1 cellular context compared by ENCODE assay signal in the genomic region with DNA sequence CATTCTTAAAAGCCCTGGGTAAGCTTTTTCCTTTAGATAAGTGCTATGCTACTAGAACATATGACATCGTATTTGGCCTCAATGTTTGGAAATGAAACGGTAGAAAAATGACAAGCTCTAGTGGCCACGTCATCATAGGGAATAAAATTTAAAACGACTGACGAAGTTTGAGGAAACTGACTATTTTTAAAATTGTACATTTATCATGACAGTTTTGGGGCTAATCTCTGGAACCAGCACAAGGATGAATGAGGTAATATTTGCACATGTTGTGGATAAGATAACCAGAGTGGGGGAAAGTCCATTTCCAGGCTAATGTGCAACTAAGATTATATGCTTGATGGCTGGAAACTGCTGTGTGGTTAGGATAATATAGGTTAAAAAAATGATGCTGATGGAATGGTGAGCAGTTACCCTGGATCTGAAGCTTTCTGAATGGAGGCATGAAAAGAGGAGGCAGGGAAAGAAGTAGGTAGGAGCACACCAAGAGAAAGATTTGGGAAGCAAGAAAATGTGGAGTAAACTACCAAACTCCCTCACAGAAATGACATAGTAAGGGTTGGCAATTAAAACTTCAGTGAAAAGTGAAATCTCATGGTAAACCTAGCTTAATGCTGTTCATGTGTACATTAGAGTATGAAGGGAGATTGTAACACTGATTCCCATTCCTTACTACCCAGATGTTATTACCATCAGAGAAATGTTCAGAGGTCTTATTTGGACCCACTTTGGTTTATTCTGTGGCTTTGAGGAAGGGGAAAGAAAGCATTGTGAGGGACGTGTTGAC.
TF ChIP-seq lines count a peak whose summit lies in the region.

No MANE protein-coding gene starts in this region.

TF ChIP-seq in K562, 482 proteins besides CTCF, POLR2A, EP300 and RAD21 (continued from another document and continues in another):
- TF ChIP-seq, protein P1, sequence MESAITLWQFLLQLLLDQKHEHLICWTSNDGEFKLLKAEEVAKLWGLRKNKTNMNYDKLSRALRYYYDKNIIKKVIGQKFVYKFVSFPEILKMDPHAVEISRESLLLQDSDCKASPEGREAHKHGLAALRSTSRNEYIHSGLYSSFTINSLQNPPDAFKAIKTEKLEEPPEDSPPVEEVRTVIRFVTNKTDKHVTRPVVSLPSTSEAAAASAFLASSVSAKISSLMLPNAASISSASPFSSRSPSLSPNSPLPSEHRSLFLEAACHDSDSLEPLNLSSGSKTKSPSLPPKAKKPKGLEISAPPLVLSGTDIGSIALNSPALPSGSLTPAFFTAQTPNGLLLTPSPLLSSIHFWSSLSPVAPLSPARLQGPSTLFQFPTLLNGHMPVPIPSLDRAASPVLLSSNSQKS (CRISPR knock-in tag; IDR thresholded peaks at IDR 0.05) = no peak
- TF ChIP-seq, protein P2, sequence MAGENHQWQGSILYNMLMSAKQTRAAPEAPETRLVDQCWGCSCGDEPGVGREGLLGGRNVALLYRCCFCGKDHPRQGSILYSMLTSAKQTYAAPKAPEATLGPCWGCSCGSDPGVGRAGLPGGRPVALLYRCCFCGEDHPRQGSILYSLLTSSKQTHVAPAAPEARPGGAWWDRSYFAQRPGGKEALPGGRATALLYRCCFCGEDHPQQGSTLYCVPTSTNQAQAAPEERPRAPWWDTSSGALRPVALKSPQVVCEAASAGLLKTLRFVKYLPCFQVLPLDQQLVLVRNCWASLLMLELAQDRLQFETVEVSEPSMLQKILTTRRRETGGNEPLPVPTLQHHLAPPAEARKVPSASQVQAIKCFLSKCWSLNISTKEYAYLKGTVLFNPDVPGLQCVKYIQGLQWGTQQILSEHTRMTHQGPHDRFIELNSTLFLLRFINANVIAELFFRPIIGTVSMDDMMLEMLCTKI (IDR thresholded peaks at IDR 0.05; ENCODE audit: partially characterized antibody) = no peak
- TF ChIP-seq, protein P3, sequence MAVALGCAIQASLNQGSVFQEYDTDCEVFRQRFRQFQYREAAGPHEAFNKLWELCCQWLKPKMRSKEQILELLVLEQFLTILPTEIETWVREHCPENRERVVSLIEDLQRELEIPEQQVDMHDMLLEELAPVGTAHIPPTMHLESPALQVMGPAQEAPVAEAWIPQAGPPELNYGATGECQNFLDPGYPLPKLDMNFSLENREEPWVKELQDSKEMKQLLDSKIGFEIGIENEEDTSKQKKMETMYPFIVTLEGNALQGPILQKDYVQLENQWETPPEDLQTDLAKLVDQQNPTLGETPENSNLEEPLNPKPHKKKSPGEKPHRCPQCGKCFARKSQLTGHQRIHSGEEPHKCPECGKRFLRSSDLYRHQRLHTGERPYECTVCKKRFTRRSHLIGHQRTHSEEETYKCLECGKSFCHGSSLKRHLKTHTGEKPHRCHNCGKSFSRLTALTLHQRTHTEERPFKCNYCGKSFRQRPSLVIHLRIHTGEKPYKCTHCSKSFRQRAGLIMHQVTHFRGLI (CRISPR knock-in tag; IDR thresholded peaks at IDR 0.05) = peak; percentile 39; the same call in 1 of the 2 replicates
- TF ChIP-seq ZBTB8A (IDR thresholded peaks at IDR 0.05; ENCODE audit: partially characterized antibody) (no peak), ELF1 (tag; IDR thresholded peaks at IDR 0.05) (peak; percentile 23; the same call in 1 of the 2 replicates), CEBPG (CRISPR knock-in tag; IDR thresholded peaks at IDR 0.05) (peak; percentile 81), CEBPG (tag; conservative IDR thresholded peaks at IDR 0.05 in 1 of 2, IDR thresholded peaks at IDR 0.05 in 1 of 2) (peak in 1 of 2 experiments; percentile 93; a peak in 2 of 4 replicates), ZNF766 (CRISPR knock-in tag; conservative IDR thresholded peaks at IDR 0.05) (peak; percentile 82), WHSC1 (IDR thresholded peaks at IDR 0.05; ENCODE audit: low read length) (no peak), NONO (IDR thresholded peaks at IDR 0.05; ENCODE audit: low read depth in 2 of 2, low read length in 1 of 2) (0 out of 4 replicates have a peak, but pooled peaks of 1 of the 2 experiments have one; percentile 24), GATAD2A (IDR thresholded peaks at IDR 0.05) (peak; percentile 81; the same call in 1 of the 2 replicates), SPI1 (IDR thresholded peaks at IDR 0.05; ENCODE audit: borderline replicate concordance, low read depth, low read length) (no peak), SAFB (IDR thresholded peaks at IDR 0.05; ENCODE audit: borderline replicate concordance, low read depth, low read length) (no peak), CBX8 (IDR thresholded peaks at IDR 0.05; ENCODE audit: borderline replicate concordance, extremely low read depth, low read depth, low read length, poor library complexity, severe bottlenecking) (no peak), HOXB6 (CRISPR knock-in tag; IDR thresholded peaks at IDR 0.05; ENCODE audit: borderline replicate concordance) (no peak), ZNF668 (CRISPR knock-in tag; IDR thresholded peaks at IDR 0.05) (no peak), DDX20 (tag; IDR thresholded peaks at IDR 0.05; ENCODE audit: low read depth) (no peak), PRPF4 (IDR thresholded peaks at IDR 0.05; ENCODE audit: insufficient read depth, low read depth, low read length, poor library complexity, severe bottlenecking) (no peak), ERF (CRISPR knock-in tag; IDR thresholded peaks at IDR 0.05) (0 out of 2 replicates have a peak, but pooled peaks have one; percentile 7), SREBF2 (CRISPR knock-in tag; IDR thresholded peaks at IDR 0.05) (no peak), ZNF232 (CRISPR knock-in tag; IDR thresholded peaks at IDR 0.05) (no peak)
- TF ChIP-seq, protein P4, sequence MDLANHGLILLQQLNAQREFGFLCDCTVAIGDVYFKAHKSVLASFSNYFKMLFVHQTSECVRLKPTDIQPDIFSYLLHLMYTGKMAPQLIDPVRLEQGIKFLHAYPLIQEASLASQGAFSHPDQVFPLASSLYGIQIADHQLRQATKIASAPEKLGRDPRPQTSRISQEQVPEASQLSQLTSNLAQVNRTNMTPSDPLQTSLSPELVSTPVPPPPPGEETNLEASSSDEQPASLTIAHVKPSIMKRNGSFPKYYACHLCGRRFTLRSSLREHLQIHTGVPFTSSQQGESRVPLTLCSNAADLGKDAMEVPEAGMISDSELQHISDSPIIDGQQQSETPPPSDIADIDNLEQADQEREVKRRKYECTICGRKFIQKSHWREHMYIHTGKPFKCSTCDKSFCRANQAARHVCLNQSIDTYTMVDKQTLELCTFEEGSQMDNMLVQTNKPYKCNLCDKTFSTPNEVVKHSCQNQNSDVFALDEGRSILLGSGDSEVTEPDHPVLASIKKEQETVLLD (IDR thresholded peaks at IDR 0.05) = peak; percentile 55; the same call in 1 of the 2 replicates
- TF ChIP-seq, protein P5, sequence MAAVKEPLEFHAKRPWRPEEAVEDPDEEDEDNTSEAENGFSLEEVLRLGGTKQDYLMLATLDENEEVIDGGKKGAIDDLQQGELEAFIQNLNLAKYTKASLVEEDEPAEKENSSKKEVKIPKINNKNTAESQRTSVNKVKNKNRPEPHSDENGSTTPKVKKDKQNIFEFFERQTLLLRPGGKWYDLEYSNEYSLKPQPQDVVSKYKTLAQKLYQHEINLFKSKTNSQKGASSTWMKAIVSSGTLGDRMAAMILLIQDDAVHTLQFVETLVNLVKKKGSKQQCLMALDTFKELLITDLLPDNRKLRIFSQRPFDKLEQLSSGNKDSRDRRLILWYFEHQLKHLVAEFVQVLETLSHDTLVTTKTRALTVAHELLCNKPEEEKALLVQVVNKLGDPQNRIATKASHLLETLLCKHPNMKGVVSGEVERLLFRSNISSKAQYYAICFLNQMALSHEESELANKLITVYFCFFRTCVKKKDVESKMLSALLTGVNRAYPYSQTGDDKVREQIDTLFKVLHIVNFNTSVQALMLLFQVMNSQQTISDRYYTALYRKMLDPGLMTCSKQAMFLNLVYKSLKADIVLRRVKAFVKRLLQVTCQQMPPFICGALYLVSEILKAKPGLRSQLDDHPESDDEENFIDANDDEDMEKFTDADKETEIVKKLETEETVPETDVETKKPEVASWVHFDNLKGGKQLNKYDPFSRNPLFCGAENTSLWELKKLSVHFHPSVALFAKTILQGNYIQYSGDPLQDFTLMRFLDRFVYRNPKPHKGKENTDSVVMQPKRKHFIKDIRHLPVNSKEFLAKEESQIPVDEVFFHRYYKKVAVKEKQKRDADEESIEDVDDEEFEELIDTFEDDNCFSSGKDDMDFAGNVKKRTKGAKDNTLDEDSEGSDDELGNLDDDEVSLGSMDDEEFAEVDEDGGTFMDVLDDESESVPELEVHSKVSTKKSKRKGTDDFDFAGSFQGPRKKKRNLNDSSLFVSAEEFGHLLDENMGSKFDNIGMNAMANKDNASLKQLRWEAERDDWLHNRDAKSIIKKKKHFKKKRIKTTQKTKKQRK (IDR thresholded peaks at IDR 0.05; ENCODE audit: borderline replicate concordance, low read depth, low read length) = no peak
- TF ChIP-seq, protein P6, sequence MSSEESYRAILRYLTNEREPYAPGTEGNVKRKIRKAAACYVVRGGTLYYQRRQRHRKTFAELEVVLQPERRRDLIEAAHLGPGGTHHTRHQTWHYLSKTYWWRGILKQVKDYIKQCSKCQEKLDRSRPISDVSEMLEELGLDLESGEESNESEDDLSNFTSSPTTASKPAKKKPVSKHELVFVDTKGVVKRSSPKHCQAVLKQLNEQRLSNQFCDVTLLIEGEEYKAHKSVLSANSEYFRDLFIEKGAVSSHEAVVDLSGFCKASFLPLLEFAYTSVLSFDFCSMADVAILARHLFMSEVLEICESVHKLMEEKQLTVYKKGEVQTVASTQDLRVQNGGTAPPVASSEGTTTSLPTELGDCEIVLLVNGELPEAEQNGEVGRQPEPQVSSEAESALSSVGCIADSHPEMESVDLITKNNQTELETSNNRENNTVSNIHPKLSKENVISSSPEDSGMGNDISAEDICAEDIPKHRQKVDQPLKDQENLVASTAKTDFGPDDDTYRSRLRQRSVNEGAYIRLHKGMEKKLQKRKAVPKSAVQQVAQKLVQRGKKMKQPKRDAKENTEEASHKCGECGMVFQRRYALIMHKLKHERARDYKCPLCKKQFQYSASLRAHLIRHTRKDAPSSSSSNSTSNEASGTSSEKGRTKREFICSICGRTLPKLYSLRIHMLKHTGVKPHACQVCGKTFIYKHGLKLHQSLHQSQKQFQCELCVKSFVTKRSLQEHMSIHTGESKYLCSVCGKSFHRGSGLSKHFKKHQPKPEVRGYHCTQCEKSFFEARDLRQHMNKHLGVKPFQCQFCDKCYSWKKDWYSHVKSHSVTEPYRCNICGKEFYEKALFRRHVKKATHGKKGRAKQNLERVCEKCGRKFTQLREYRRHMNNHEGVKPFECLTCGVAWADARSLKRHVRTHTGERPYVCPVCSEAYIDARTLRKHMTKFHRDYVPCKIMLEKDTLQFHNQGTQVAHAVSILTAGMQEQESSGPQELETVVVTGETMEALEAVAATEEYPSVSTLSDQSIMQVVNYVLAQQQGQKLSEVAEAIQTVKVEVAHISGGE (CRISPR knock-in tag; IDR thresholded peaks at IDR 0.05) = peak in 1 of 3 experiments; percentile 81; a peak in 2 of 6 replicates
- TF ChIP-seq, protein P7, sequence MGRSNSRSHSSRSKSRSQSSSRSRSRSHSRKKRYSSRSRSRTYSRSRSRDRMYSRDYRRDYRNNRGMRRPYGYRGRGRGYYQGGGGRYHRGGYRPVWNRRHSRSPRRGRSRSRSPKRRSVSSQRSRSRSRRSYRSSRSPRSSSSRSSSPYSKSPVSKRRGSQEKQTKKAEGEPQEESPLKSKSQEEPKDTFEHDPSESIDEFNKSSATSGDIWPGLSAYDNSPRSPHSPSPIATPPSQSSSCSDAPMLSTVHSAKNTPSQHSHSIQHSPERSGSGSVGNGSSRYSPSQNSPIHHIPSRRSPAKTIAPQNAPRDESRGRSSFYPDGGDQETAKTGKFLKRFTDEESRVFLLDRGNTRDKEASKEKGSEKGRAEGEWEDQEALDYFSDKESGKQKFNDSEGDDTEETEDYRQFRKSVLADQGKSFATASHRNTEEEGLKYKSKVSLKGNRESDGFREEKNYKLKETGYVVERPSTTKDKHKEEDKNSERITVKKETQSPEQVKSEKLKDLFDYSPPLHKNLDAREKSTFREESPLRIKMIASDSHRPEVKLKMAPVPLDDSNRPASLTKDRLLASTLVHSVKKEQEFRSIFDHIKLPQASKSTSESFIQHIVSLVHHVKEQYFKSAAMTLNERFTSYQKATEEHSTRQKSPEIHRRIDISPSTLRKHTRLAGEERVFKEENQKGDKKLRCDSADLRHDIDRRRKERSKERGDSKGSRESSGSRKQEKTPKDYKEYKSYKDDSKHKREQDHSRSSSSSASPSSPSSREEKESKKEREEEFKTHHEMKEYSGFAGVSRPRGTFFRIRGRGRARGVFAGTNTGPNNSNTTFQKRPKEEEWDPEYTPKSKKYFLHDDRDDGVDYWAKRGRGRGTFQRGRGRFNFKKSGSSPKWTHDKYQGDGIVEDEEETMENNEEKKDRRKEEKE (IDR thresholded peaks at IDR 0.05; ENCODE audit: borderline replicate concordance in 1 of 2, control insufficient read depth in 1 of 2, low read depth in 2 of 2, low read length in 1 of 2) = peak in 1 of 2 experiments; percentile 63; a peak in 1 of 4 replicates
